In the genomic region with DNA sequence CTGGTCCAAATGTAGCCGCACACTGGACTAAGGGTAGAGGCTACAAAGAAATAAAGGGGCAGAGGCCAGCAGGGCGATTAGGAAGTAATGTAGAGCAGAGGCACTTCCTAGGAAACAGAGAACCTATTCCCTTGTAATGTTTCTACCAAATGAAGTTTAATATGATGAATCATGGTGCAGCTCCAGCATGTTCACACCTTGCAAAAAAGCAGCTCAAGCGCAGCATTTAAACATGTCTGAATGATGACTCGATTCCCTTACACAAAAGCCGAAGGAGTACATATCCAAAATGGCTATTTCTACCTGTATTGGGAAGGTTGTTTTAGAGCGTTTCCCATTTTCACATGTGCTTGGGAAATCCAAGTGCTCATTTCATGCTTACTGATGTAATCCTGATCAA, we compare ENCODE assay signal across 20 cellular contexts.
"Had no signal": no experiment of that assay in that cellular context is flagged by ENCODE, and none has a peak within 500 bp of the region (broad histone marks: within the 10 kb centered on the region; RNA-seq: fewer than 3 reads in every experiment).

No MANE protein-coding gene starts in this region.

- H3K27me3 Mint-ChIP-seq: activated CD4-positive, alpha-beta memory T cell treated with anti-CD3 and anti-CD28 coated beads, Interleukin-2, amount 10 ng/mL, durations not matched to agents 7 days and 5 days; activated naive CD4-positive, alpha-beta T cell treated with anti-CD3 and anti-CD28 coated beads, Interleukin-2, amount 10 ng/mL, durations not matched to agents 7 days and 5 days; activated naive CD8-positive, alpha-beta T cell treated with anti-CD3 and anti-CD28 coated beads for 36 hours had no signal

- H3K4me2 ChIP-seq: SK-N-SH had no signal

- H3K4me1 Mint-ChIP-seq: activated CD4-positive, alpha-beta memory T cell treated with anti-CD3 and anti-CD28 coated beads, Interleukin-2, amount 10 ng/mL, durations not matched to agents 7 days and 5 days; activated naive CD4-positive, alpha-beta T cell treated with anti-CD3 and anti-CD28 coated beads, Interleukin-2, amount 10 ng/mL, durations not matched to agents 7 days and 5 days; activated naive CD8-positive, alpha-beta T cell treated with anti-CD3 and anti-CD28 coated beads for 36 hours had no signal

- H3K36me3 Mint-ChIP-seq: activated naive CD4-positive, alpha-beta T cell treated with anti-CD3 and anti-CD28 coated beads, Interleukin-2, amount 10 ng/mL, durations not matched to agents 7 days and 5 days; activated naive CD8-positive, alpha-beta T cell treated with anti-CD3 and anti-CD28 coated beads for 36 hours had no signal

- ATAC-seq: activated T-cell treated with anti-CD3 and anti-CD28 coated beads, Interleukin-2, amount 50 U/mL, for 72 hours; K562; PC-3 had no signal

- H3K27ac Mint-ChIP-seq: activated CD4-positive, alpha-beta memory T cell treated with anti-CD3 and anti-CD28 coated beads, Interleukin-2, amount 10 ng/mL, durations not matched to agents 7 days and 5 days; activated naive CD4-positive, alpha-beta T cell treated with anti-CD3 and anti-CD28 coated beads, Interleukin-2, amount 10 ng/mL, durations not matched to agents 7 days and 5 days; activated naive CD8-positive, alpha-beta T cell treated with anti-CD3 and anti-CD28 coated beads for 36 hours; activated T-cell treated with anti-CD3 and anti-CD28 coated beads, Interleukin-2, amount 50 U/mL, for 72 hours; activated T-helper 2 cell treated with anti-CD3 and anti-CD28 coated beads, Interferon-gamma antibody, Interleukin-2, Interleukin-4, amounts not matched to agents 10 μg/mL and 5 μg/mL and 100 μg/mL, durations not matched to agents 14 hours and 24 hours and 36 hours had no signal

- H3K4me3 ChIP-seq: K562, SJCRH30 had no signal

- H3K36me3 ChIP-seq: SJCRH30 had no signal

- DNase-seq: activated CD4-positive, alpha-beta memory T cell treated with anti-CD3 and anti-CD28 coated beads, Interleukin-2, amount 10 ng/mL, durations not matched to agents 7 days and 5 days; activated CD4-positive, alpha-beta T cell treated with anti-CD3 and anti-CD28 coated beads, Interleukin-2, amount 50 U/mL, for 1 hour; activated CD4-positive, CD25-positive, alpha-beta regulatory T cell; activated CD8-positive, alpha-beta memory T cell treated with anti-CD3 and anti-CD28 coated beads, Interleukin-2, amount 50 U/mL, for 4 hours; activated gamma-delta T cell treated with Interleukin-2 at 50 U/mL for 16 hours; activated naive CD4-positive, alpha-beta T cell treated with anti-CD3 and anti-CD28 coated beads, Interleukin-2, amount 10 ng/mL, durations not matched to agents 7 days and 5 days; activated naive CD8-positive, alpha-beta T cell treated with anti-CD3 and anti-CD28 coated beads for 36 hours; activated T-cell treated with anti-CD3 and anti-CD28 coated beads, Interleukin-2, amount 50 U/mL, for 72 hours; Karpas-422; NCI-H1048; NCI-H146; NCI-H187 treated with DMSO at 0.1 percent for 48 hours; NCI-H446; PC-3; SJCRH30; SK-N-SH; T-helper 1 cell had no signal

- H3K27me3 ChIP-seq: SJCRH30 had no signal

- H3K9me3 Mint-ChIP-seq: activated CD4-positive, alpha-beta memory T cell treated with anti-CD3 and anti-CD28 coated beads, Interleukin-2, amount 10 ng/mL, durations not matched to agents 7 days and 5 days; activated naive CD4-positive, alpha-beta T cell treated with anti-CD3 and anti-CD28 coated beads, Interleukin-2, amount 10 ng/mL, durations not matched to agents 7 days and 5 days; activated naive CD8-positive, alpha-beta T cell treated with anti-CD3 and anti-CD28 coated beads for 36 hours; activated T-cell treated with anti-CD3 and anti-CD28 coated beads, Interleukin-2, amount 50 U/mL, for 72 hours; activated T-helper 2 cell treated with anti-CD3 and anti-CD28 coated beads, Interferon-gamma antibody, Interleukin-2, Interleukin-4, amounts not matched to agents 10 μg/mL and 5 μg/mL and 100 μg/mL, durations not matched to agents 14 hours and 24 hours and 36 hours had no signal

- H3K27ac ChIP-seq: SJCRH30, VCaP had no signal

- H3K9me3 ChIP-seq: SJCRH30, SK-N-SH had no signal

- H3K4me3 Mint-ChIP-seq: activated CD4-positive, alpha-beta memory T cell treated with anti-CD3 and anti-CD28 coated beads, Interleukin-2, amount 10 ng/mL, durations not matched to agents 7 days and 5 days; activated naive CD4-positive, alpha-beta T cell treated with anti-CD3 and anti-CD28 coated beads, Interleukin-2, amount 10 ng/mL, durations not matched to agents 7 days and 5 days; activated naive CD8-positive, alpha-beta T cell treated with anti-CD3 and anti-CD28 coated beads for 36 hours; activated T-cell treated with anti-CD3 and anti-CD28 coated beads, Interleukin-2, amount 50 U/mL, for 72 hours had no signal

- H3K9ac ChIP-seq: SK-N-SH had no signal
